11 cellular contexts compared by ENCODE assay signal in the genomic region with DNA sequence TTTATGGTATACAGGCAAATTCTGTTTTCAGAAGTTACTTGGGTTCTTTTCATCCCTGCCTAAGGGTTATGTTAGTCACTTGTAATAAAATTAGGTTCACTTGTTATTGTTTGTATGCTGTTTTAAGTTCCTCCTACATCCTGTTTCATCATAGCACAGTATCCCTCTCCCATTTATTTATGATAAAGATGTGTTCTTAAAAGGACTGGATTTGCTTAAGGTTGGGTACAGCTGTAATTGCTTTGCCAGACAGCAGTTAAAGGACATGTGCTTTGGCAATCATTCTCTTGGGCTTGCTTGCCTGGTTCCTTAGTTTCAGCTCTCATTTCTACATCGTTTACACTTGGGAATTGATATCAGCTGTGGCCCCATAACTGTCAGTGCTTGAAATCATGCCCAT. TPM values are rescaled to one million over a fixed set of nuclear protein-coding genes. Genes with fewer than 3 reads are reported as not detected.
DNase-seq lines count a peak whose midpoint lies in the region; ATAC-seq, FAIRE-seq and TF ChIP-seq lines count a peak whose summit lies in the region.
"Had no signal": no experiment of that assay in that cellular context is flagged by ENCODE, and none has a peak within 500 bp of the region (broad histone marks: within the 10 kb centered on the region; RNA-seq: fewer than 3 reads in every experiment).

No MANE protein-coding gene starts in this region.

- H3K4me3 ChIP-seq in astrocyte of the spinal cord (ENCODE audit: low read depth, low read length) = no peak overlapping the region

- H3K36me3 Mint-ChIP-seq in HFFc6 (ENCODE audit: low read depth) = no peaks in the 10 kb centered on the region
- H3K36me3 Mint-ChIP-seq in natural killer cell treated with Interleukin-12 subunit alpha and Interleukin-12 subunit beta and Interleukin-15 and Interleukin-18, amount 100 ng/mL, for 72 hours = peaks cover 4% of the 10 kb centered on the region

- FAIRE-seq in HTR-8/SVneo (lab: Jason Lieb, UNC) = no peak

- peak overlapping the region; percentile 41 for H3K4me3 Mint-ChIP-seq in HFFc6
- H3K4me3 Mint-ChIP-seq in natural killer cell treated with Interleukin-12 subunit alpha and Interleukin-12 subunit beta and Interleukin-15 and Interleukin-18, amount 100 ng/mL, for 72 hours = peak overlapping the region; percentile 56

- TF ChIP-seq CTCF in HFFc6 (IDR thresholded peaks at IDR 0.05) (no peak), astrocyte of the spinal cord (IDR thresholded peaks at IDR 0.05; ENCODE audit: low read depth, low read length) (no peak)

- DNase-seq in DMS 273 (lab: John Stamatoyannopoulos, UW; ENCODE audit: unreplicated experiment) (peak; percentile 20), DMS 273 treated with DMSO at 0.1 percent for 48 hours (lab: John Stamatoyannopoulos, UW) (no peak), HFFc6 (peak; percentile 48), astrocyte of the spinal cord (ENCODE audit: low read depth, low spot score) (peak; percentile 22), HTR-8/SVneo (ENCODE audit: insufficient read length, low spot score) (no peak)
- DNase-seq in natural killer cell treated with Interleukin-12 subunit alpha and Interleukin-12 subunit beta and Interleukin-15 and Interleukin-18, amount 100 ng/mL, for 72 hours (ENCODE audit: low spot score) = no peak
- DNase-seq: 8988T, glutamatergic neuron, SHP77 had no signal

- no peaks in the 10 kb centered on the region for H3K9me3 Mint-ChIP-seq in HFFc6
- no peaks in the 10 kb centered on the region for H3K9me3 Mint-ChIP-seq in natural killer cell treated with Interleukin-12 subunit alpha and Interleukin-12 subunit beta and Interleukin-15 and Interleukin-18, amount 100 ng/mL, for 72 hours

- H3K27ac Mint-ChIP-seq in HFFc6 = peak overlapping the region; percentile 82
- H3K27ac Mint-ChIP-seq in natural killer cell treated with Interleukin-12 subunit alpha and Interleukin-12 subunit beta and Interleukin-15 and Interleukin-18, amount 100 ng/mL, for 72 hours = peak overlapping the region; percentile 65 to 84

- no peak for ATAC-seq in natural killer cell treated with Interleukin-12 subunit alpha and Interleukin-12 subunit beta and Interleukin-15 and Interleukin-18, amount 100 ng/mL, for 72 hours
- ATAC-seq in HG03469 (IDR thresholded peaks at IDR 0.05; ENCODE audit: unreplicated experiment) (no peak), GM18858 (IDR thresholded peaks at IDR 0.05; ENCODE audit: unreplicated experiment) (no peak)

- peaks cover 75% of the 10 kb centered on the region for H3K4me1 Mint-ChIP-seq in HFFc6 (ENCODE audit: low read depth)
- peaks cover 61 to 73% of the 10 kb centered on the region in 2 donors for H3K4me1 Mint-ChIP-seq in natural killer cell treated with Interleukin-12 subunit alpha and Interleukin-12 subunit beta and Interleukin-15 and Interleukin-18, amount 100 ng/mL, for 72 hours (ENCODE audit: low read depth in 2 of 2)

- in situ Hi-C loops in astrocyte of the spinal cord (cut with HindIII; ENCODE audit: low sequenced_read_pairs) = no loop called here

- no peaks in the 10 kb centered on the region for H3K27me3 Mint-ChIP-seq in HFFc6 (ENCODE audit: insufficient read depth)
- H3K27me3 Mint-ChIP-seq in natural killer cell treated with Interleukin-12 subunit alpha and Interleukin-12 subunit beta and Interleukin-15 and Interleukin-18, amount 100 ng/mL, for 72 hours = no peaks in the 10 kb centered on the region

RNA-seq across cellular contexts. Expression of a gene that starts 11.7 kb away (rescaled TPM):
- total RNA-seq in HFFc6 (2021; fragmentation: NEBNext Ultra II Directional; extraction: Animal tissue kit (Norgen Biotek cat#: 25700)) = 100 to 1,000 TPM; 101 to 124 (median 112) TPM
- total RNA-seq in natural killer cell treated with Interleukin-12 subunit alpha and Interleukin-12 subunit beta and Interleukin-15 and Interleukin-18, amount 100 ng/mL, for 72 hours = 100 to 1,000 TPM; 100 to 109 TPM

Comparison
In these comparisons a context has a peak if more than half of its experiments do, and no peak if none do; other contexts are left out.
1. DNase-seq: peak in DMS 273 (single experiment), HFFc6 (single experiment) and astrocyte of the spinal cord (single experiment); none in DMS 273 treated with DMSO at 0.1 percent for 48 hours (single experiment), natural killer cell treated with Interleukin-12 subunit alpha and Interleukin-12 subunit beta and Interleukin-15 and Interleukin-18, amount 100 ng/mL, for 72 hours (single experiment) and HTR-8/SVneo (single experiment).